In genomic region chr4:8251110-8251883, GRCh38 we compare ENCODE assay signal across 26 cellular contexts. TPM values are rescaled to one million over a fixed set of nuclear protein-coding genes. Genes with fewer than 3 reads are reported as not detected.
"Had no signal": no experiment of that assay in that cellular context is flagged by ENCODE, and none has a peak within 500 bp of the region (broad histone marks: within the 10 kb centered on the region; RNA-seq: fewer than 3 reads in every experiment).

No MANE protein-coding gene starts in this region.

- H3K4me3 ChIP-seq: esophagus muscularis mucosa, gastrocnemius medialis, heart right ventricle, left ventricle myocardium inferior, lower lobe of right lung, ovary, right atrium auricular region, smooth muscle cell, suprapubic skin, thyroid gland, upper lobe of left lung, uterus had no signal

- H3K4me1 Mint-ChIP-seq: memory B cell; stimulated activated effector memory CD8-positive, alpha-beta T cell treated with anti-CD3 and anti-CD28 coated beads, Interleukin-12 subunit alpha, Interleukin-12 subunit beta, amount 100 ng/mL, for 72 hours had no signal

- H3K27ac ChIP-seq: epithelial cell of prostate, esophagus muscularis mucosa, heart right ventricle, left ventricle myocardium inferior, lower lobe of right lung, ovary, right atrium auricular region, suprapubic skin, thyroid gland, upper lobe of left lung, uterus had no signal

- H3K4me3 Mint-ChIP-seq: dendritic cell treated with granulocyte-macrophage colony-stimulating factor and Interleukin-4, amounts not matched to agents 40 ng/mL and 50 ng/mL, for 4 days; effector memory CD8-positive, alpha-beta T cell; memory B cell; naive thymus-derived CD4-positive, alpha-beta T cell; nephron progenitor cell; stimulated activated effector memory CD8-positive, alpha-beta T cell treated with anti-CD3 and anti-CD28 coated beads, Interleukin-12 subunit alpha, Interleukin-12 subunit beta, amount 100 ng/mL, for 72 hours had no signal

- H3K9me3 Mint-ChIP-seq: dendritic cell treated with granulocyte-macrophage colony-stimulating factor and Interleukin-4, amounts not matched to agents 40 ng/mL and 50 ng/mL, for 4 days; effector memory CD8-positive, alpha-beta T cell; naive thymus-derived CD4-positive, alpha-beta T cell; nephron progenitor cell; stimulated activated effector memory CD8-positive, alpha-beta T cell treated with anti-CD3 and anti-CD28 coated beads, Interleukin-12 subunit alpha, Interleukin-12 subunit beta, amount 100 ng/mL, for 72 hours had no signal

- H3K27me3 ChIP-seq: esophagus muscularis mucosa, gastrocnemius medialis, heart right ventricle, ovary, right atrium auricular region, suprapubic skin, thyroid gland, upper lobe of left lung, uterus had no signal

- H3K4me1 ChIP-seq: uterus had no signal

- FAIRE-seq: colon, islet of Langerhans had no signal

- H3K27me3 Mint-ChIP-seq: naive thymus-derived CD4-positive, alpha-beta T cell had no signal

- H3K27ac Mint-ChIP-seq: dendritic cell treated with granulocyte-macrophage colony-stimulating factor and Interleukin-4, amounts not matched to agents 40 ng/mL and 50 ng/mL, for 4 days; memory B cell; naive thymus-derived CD4-positive, alpha-beta T cell; nephron progenitor cell; stimulated activated effector memory CD8-positive, alpha-beta T cell treated with anti-CD3 and anti-CD28 coated beads, Interleukin-12 subunit alpha, Interleukin-12 subunit beta, amount 100 ng/mL, for 72 hours had no signal

- H3K9me3 ChIP-seq: esophagus muscularis mucosa, gastrocnemius medialis, heart right ventricle, left ventricle myocardium inferior, lower lobe of right lung, ovary, right atrium auricular region, suprapubic skin, thyroid gland, upper lobe of left lung, uterus had no signal

- H3K36me3 Mint-ChIP-seq: memory B cell; naive thymus-derived CD4-positive, alpha-beta T cell; stimulated activated effector memory CD8-positive, alpha-beta T cell treated with anti-CD3 and anti-CD28 coated beads, Interleukin-12 subunit alpha, Interleukin-12 subunit beta, amount 100 ng/mL, for 72 hours had no signal

- ATAC-seq: effector memory CD8-positive, alpha-beta T cell; gastrocnemius medialis; heart right ventricle; lower lobe of right lung; naive thymus-derived CD4-positive, alpha-beta T cell; stimulated activated effector memory CD8-positive, alpha-beta T cell treated with anti-CD3 and anti-CD28 coated beads, Interleukin-12 subunit alpha, Interleukin-12 subunit beta, amount 100 ng/mL, for 72 hours; stimulated activated naive CD8-positive, alpha-beta T cell treated with anti-CD3 and anti-CD28 coated beads, Interleukin-15, Interleukin-2, amounts not matched to agents 100 U/mL and 50 U/mL, for 24 hours had no signal

- DNase-seq: effector memory CD8-positive, alpha-beta T cell; hypothalamus; left ventricle myocardium inferior; lower lobe of right lung; naive thymus-derived CD4-positive, alpha-beta T cell; nephron progenitor cell; ovary; stimulated activated CD4-positive, alpha-beta T cell treated with anti-CD3 and anti-CD28 coated beads, Interleukin-2, amount 100 ng/mL, for 48 hours; stimulated activated CD8-positive, alpha-beta memory T cell treated with anti-CD3 and anti-CD28 coated beads, Interleukin-4, amount 100 ng/mL, for 48 hours; stimulated activated naive CD8-positive, alpha-beta T cell treated with anti-CD3 and anti-CD28 coated beads, Interleukin-15, Interleukin-2, amounts not matched to agents 100 U/mL and 50 U/mL, for 24 hours; thyroid gland; upper lobe of left lung; uterus had no signal

- H3K36me3 ChIP-seq: esophagus muscularis mucosa, gastrocnemius medialis, heart right ventricle, left ventricle myocardium inferior, lower lobe of right lung, ovary, right atrium auricular region, suprapubic skin, thyroid gland, upper lobe of left lung, uterus had no signal

RNA-seq across cellular contexts. Expression of gene HTRA3, which starts 18.3 kb away (rescaled TPM):
- total RNA-seq: mononuclear cell; naive thymus-derived CD4-positive, alpha-beta T cell had no signal
- polyA plus RNA-seq: naive thymus-derived CD4-positive, alpha-beta T cell had no signal
